ENCODE assay signal across 21 cellular contexts in genomic region chrX:153877571-153878261, GRCh38. TPM values are rescaled to one million over a fixed set of nuclear protein-coding genes. Genes with fewer than 3 reads are reported as not detected.
DNase-seq lines count a peak whose midpoint lies in the region; ATAC-seq and TF ChIP-seq lines count a peak whose summit lies in the region.
"Had no signal": no experiment of that assay in that cellular context is flagged by ENCODE, and none has a peak within 500 bp of the region (broad histone marks: within the 10 kb centered on the region; RNA-seq: fewer than 3 reads in every experiment).

No MANE protein-coding gene starts in this region.

- no TSS peak for BruUV-seq in PC-3 (replicated peaks; lab: Mats Ljungman, UMichigan)

- H3K9me3 ChIP-seq in BLaER1 = no peaks in the 10 kb centered on the region
- no peaks in the 10 kb centered on the region for H3K9me3 ChIP-seq in PC-3 (ENCODE audit: low read length)
- no peaks in the 10 kb centered on the region for H3K9me3 ChIP-seq in psoas muscle
- H3K9me3 ChIP-seq: BE2C had no signal

- peak overlapping the region; percentile 82 for H3K4me2 ChIP-seq in BLaER1
- H3K4me2 ChIP-seq in PC-3 (ENCODE audit: low read length) = no peak overlapping the region

- H3K27me3 ChIP-seq in BLaER1 = peaks cover 70% of the 10 kb centered on the region
- H3K27me3 ChIP-seq in PC-3 (ENCODE audit: low read length) = no peaks in the 10 kb centered on the region
- H3K27me3 ChIP-seq in psoas muscle (ENCODE audit: insufficient read depth in 3 of 3, low read length in 2 of 3) = peaks cover 0 to 67% (median 6%) of the 10 kb centered on the region in 3 donors
- H3K27me3 ChIP-seq: BE2C had no signal

- no peaks in the 10 kb centered on the region for H3F3A ChIP-seq in PC-3 (ENCODE audit: low read length, unreplicated experiment)

- H3K27ac ChIP-seq in BLaER1 (peak overlapping the region; percentile 66), PC-3 (ENCODE audit: low read length) (no peak overlapping the region), psoas muscle (no peak overlapping the region)

- H3K27me3 Mint-ChIP-seq in glutamatergic neuron (ENCODE audit: unreplicated experiment) = peaks cover 27% of the 10 kb centered on the region

- H3K36me3 ChIP-seq in BLaER1 = no peaks in the 10 kb centered on the region
- no peaks in the 10 kb centered on the region for H3K36me3 ChIP-seq in PC-3 (ENCODE audit: low read depth, low read length)
- H3K36me3 ChIP-seq in psoas muscle (ENCODE audit: insufficient read depth in 1 of 2, low read depth in 1 of 2) = no peaks in the 10 kb centered on the region

- CTCF ChIA-PET in PC-3 (lab: Charles Lee) = no interaction called here

- H3K36me3 Mint-ChIP-seq in glutamatergic neuron (ENCODE audit: unreplicated experiment) = peaks cover 4% of the 10 kb centered on the region
- H3K36me3 Mint-ChIP-seq: CD8-positive, alpha-beta T cell had no signal

- DNase-seq in Jurkat, Clone E6-1 (ENCODE audit: low read depth, low spot score) = peak; percentile 51
- DNase-seq in NCI-H69 (lab: John Stamatoyannopoulos, UW) (peak; percentile 11), glutamatergic neuron (no peak), PC-3 (no peak), NCI-H146 (lab: John Stamatoyannopoulos, UW) (no peak), psoas muscle (no peak), C1 segment of cervical spinal cord (lab: John Stamatoyannopoulos, UW) (no peak)
- DNase-seq: BE2C; Calu3; CD8-positive, alpha-beta T cell; DMS53; H9; NCI-H1092; NCI-H1436 treated with DMSO at 0.1 percent for 48 hours; NCI-H2029 treated with DMSO at 0.1 percent for 48 hours; NCI-H748 treated with DMSO at 0.1 percent for 48 hours; NK-92 treated with Interleukin-12 subunit alpha and Interleukin-12 subunit beta, amount 100 ng/mL, for 24 hours had no signal

- H2AFZ ChIP-seq in PC-3 (ENCODE audit: low read length) = no peak overlapping the region

- H4K20me1 ChIP-seq in BLaER1 (peaks cover 79% of the 10 kb centered on the region), PC-3 (ENCODE audit: low read length) (no peaks in the 10 kb centered on the region)

- POLR2A ChIA-PET in PC-3 (lab: Charles Lee; ENCODE audit: unreplicated experiment) = no interaction called here

- peak overlapping the region; percentile 30 for H3K4me3 ChIP-seq in BLaER1
- no peak overlapping the region for H3K4me3 ChIP-seq in Jurkat, Clone E6-1 (ENCODE audit: low read length)
- H3K4me3 ChIP-seq in PC-3 (ENCODE audit: low read length) = no peak overlapping the region
- H3K4me3 ChIP-seq in psoas muscle = no peak overlapping the region

- peak overlapping the region; percentile 91 for H3K4me3 Mint-ChIP-seq in glutamatergic neuron (ENCODE audit: unreplicated experiment)
- H3K4me3 Mint-ChIP-seq: CD8-positive, alpha-beta T cell had no signal

- no peak for ATAC-seq in PC-3
- ATAC-seq in psoas muscle = no peak
- ATAC-seq: CD8-positive, alpha-beta T cell; Right ventricle myocardium inferior had no signal

- peaks cover 22% of the 10 kb centered on the region for H3K9me3 Mint-ChIP-seq in glutamatergic neuron (ENCODE audit: unreplicated experiment)
- H3K9me3 Mint-ChIP-seq: CD8-positive, alpha-beta T cell had no signal

- peaks cover 23% of the 10 kb centered on the region for H3K4me1 Mint-ChIP-seq in glutamatergic neuron (ENCODE audit: low read depth, unreplicated experiment)

- TF ChIP-seq CTCF in glutamatergic neuron (IDR thresholded peaks at IDR 0.05; ENCODE audit: partially characterized antibody, unreplicated experiment) = no peak
- no peak for TF ChIP-seq CTCF in PC-3 (conservative IDR thresholded peaks at IDR 0.05; ENCODE audit: low read depth, low read length)
- TF ChIP-seq CTCF in psoas muscle (IDR thresholded peaks at IDR 0.05) = no peak

- peaks cover 64% of the 10 kb centered on the region for H3K4me1 ChIP-seq in BLaER1
- no peaks in the 10 kb centered on the region for H3K4me1 ChIP-seq in PC-3 (ENCODE audit: insufficient read depth, low read length)
- no peaks in the 10 kb centered on the region for H3K4me1 ChIP-seq in psoas muscle

- H3K9ac ChIP-seq in BLaER1 = no peak overlapping the region; the same call in 1 of the 2 replicates
- H3K9ac ChIP-seq in PC-3 (ENCODE audit: low read length) = no peak overlapping the region

- H3K79me2 ChIP-seq in PC-3 (ENCODE audit: low read length) = no peaks in the 10 kb centered on the region

- WGBS in psoas muscle, 3 donors = 82 to 85% (median 84%) methylated on average over 7 to 8 of the region's 8 CpGs

- H3K9me2 ChIP-seq in PC-3 (replicated peaks; ENCODE audit: low read length) = no peaks in the 10 kb centered on the region

- intact Hi-C loops in PC-3 (cut with micrococcal nuclease) (no loop called here), psoas muscle (cut with DNase I) (no loop called here)

- peak overlapping the region; percentile 99 for H3K27ac Mint-ChIP-seq in glutamatergic neuron (ENCODE audit: unreplicated experiment)
- H3K27ac Mint-ChIP-seq: CD8-positive, alpha-beta T cell; H9 had no signal

RNA-seq across cellular contexts. Expression of gene L1CAM, which starts 8.3 kb away (rescaled TPM):
- polyA plus RNA-seq in Jurkat, Clone E6-1 (2012; ENCODE audit: insufficient read depth, insufficient read length) = 2.3 TPM
- 925 TPM for total RNA-seq in glutamatergic neuron (ENCODE audit: unreplicated experiment)
- total RNA-seq in PC-3 (2014; rRNA removed) = 5.2 and 11.2 TPM in 2 replicates
- total RNA-seq in psoas muscle = 1 to 10 TPM in 2 of 4 donors, under 1 TPM in 2; 0.22 to 1.5 (median 0.90) TPM
- polyA plus RNA-seq in psoas muscle = under 1 TPM; 0.36 to 0.46 (median 0.39) TPM

RNA-seq across cellular contexts. Expression of gene AVPR2, which starts 26.8 kb away (rescaled TPM):
- polyA plus RNA-seq in Jurkat, Clone E6-1 (2012; ENCODE audit: insufficient read depth, insufficient read length) = 1.3 TPM
- not detected for total RNA-seq in glutamatergic neuron (ENCODE audit: unreplicated experiment)
- total RNA-seq in PC-3 (2014; rRNA removed) = not detected in 2 replicates
- total RNA-seq in psoas muscle = 1 to 10 TPM; 1.3 to 4.8 (median 2.0) TPM
- polyA plus RNA-seq in psoas muscle = 1 to 10 TPM; 1.4 to 3.2 (median 2.5) TPM
- total RNA-seq: Calu3; CD8-positive, alpha-beta T cell; H9; NCI-H460 had no signal
- polyA plus RNA-seq: IgD-negative memory B cell had no signal

RNA-seq across cellular contexts. Expression of gene PDZD4, which starts 47.4 kb away (rescaled TPM):
- 19.5 TPM for polyA plus RNA-seq in Jurkat, Clone E6-1 (2012; ENCODE audit: insufficient read depth, insufficient read length)
- total RNA-seq in glutamatergic neuron (ENCODE audit: unreplicated experiment) (41.8 TPM), PC-3 (2014; rRNA removed) (0.26 and 0.63 TPM in 2 replicates), psoas muscle (1 to 10 TPM in 3 of 4 donors, under 1 TPM in 1; 0.50 to 2.1 (median 1.4) TPM)
- 1 to 10 TPM in 1 of 3 donors, under 1 TPM in 2; 0.65 to 1.3 (median 0.79) TPM for polyA plus RNA-seq in psoas muscle

RNA-seq across cellular contexts. Expression of gene ARHGAP4, which starts 48.3 kb away (rescaled TPM):
- 111 TPM for polyA plus RNA-seq in Jurkat, Clone E6-1 (2012; ENCODE audit: insufficient read depth, insufficient read length)
- total RNA-seq in glutamatergic neuron (ENCODE audit: unreplicated experiment) (33.5 TPM), PC-3 (2014; rRNA removed) (4.0 and 4.6 TPM in 2 replicates), psoas muscle (1 to 10 TPM; 5.1 to 8.0 (median 6.4) TPM)
- 1 to 10 TPM; 5.8 to 7.6 (median 6.8) TPM for polyA plus RNA-seq in psoas muscle

RNA-seq across cellular contexts. Expression of gene NAA10, which starts 57.1 kb away (rescaled TPM):
- polyA plus RNA-seq in Jurkat, Clone E6-1 (2012; ENCODE audit: insufficient read depth, insufficient read length) = 188 TPM
- total RNA-seq in glutamatergic neuron (ENCODE audit: unreplicated experiment) (129 TPM), PC-3 (2014; rRNA removed) (169 and 172 TPM in 2 replicates), psoas muscle (100 to 1,000 TPM; 105 to 166 (median 115) TPM)
- 100 to 1,000 TPM; 168 to 203 (median 193) TPM for polyA plus RNA-seq in psoas muscle

Comparison
In these comparisons a context has a peak if more than half of its experiments do, and no peak if none do; other contexts are left out.
1. DNase-seq: peak in Jurkat, Clone E6-1 (single experiment) and NCI-H69 (single experiment); none in glutamatergic neuron (single experiment), PC-3 (single experiment), NCI-H146 (single experiment), psoas muscle (0 of 2) and C1 segment of cervical spinal cord (0 of 14).
2. RNA of gene L1CAM, which starts 8.3 kb away (total RNA-seq): 925 TPM in glutamatergic neuron (single experiment); 5.2 to 11.2 TPM in PC-3 and 0.22 to 1.5 TPM in psoas muscle; every median in the first group is over 10 times any median in the second.
3. RNA of gene PDZD4, which starts 47.4 kb away (total RNA-seq): 41.8 TPM in glutamatergic neuron (single experiment); 0.50 to 2.1 TPM in psoas muscle and 0.26 to 0.63 TPM in PC-3; every median in the first group is over 10 times any median in the second.